1 cellular context compared by ENCODE assay signal in genomic region chr3:5186089-5186853, GRCh38.
TF ChIP-seq lines count a peak whose summit lies in the region.

No MANE protein-coding gene starts in this region.

TF ChIP-seq in HepG2, 621 proteins besides CTCF, POLR2A, EP300 and RAD21 (continued from another document):
- no peak for TF ChIP-seq ARID5B (CRISPR knock-in tag; IDR thresholded peaks at IDR 0.05)
- 0 out of 2 replicates have a peak, but pooled peaks have one; percentile 2 for TF ChIP-seq NAIF1 (CRISPR knock-in tag; IDR thresholded peaks at IDR 0.05; ENCODE audit: borderline replicate concordance)
- no peak for TF ChIP-seq HCFC1 (IDR thresholded peaks at IDR 0.05; ENCODE audit: low read depth, low read length)
- no peak for TF ChIP-seq CC2D1A (CRISPR knock-in tag; IDR thresholded peaks at IDR 0.05)
- no peak for TF ChIP-seq ZMYM4 (CRISPR knock-in tag; IDR thresholded peaks at IDR 0.05)
- TF ChIP-seq E2F1 (CRISPR knock-in tag; IDR thresholded peaks at IDR 0.05): 0 out of 2 replicates have a peak, but pooled peaks have one; percentile 8
- TF ChIP-seq JARID2 (CRISPR knock-in tag; IDR thresholded peaks at IDR 0.05; ENCODE audit: insufficient replicate concordance): no peak
- no peak for TF ChIP-seq ZNF138 (CRISPR knock-in tag; IDR thresholded peaks at IDR 0.05; ENCODE audit: low read depth)
- peak; percentile 27; the same call in 1 of the 2 replicates for TF ChIP-seq GMEB1 (CRISPR knock-in tag; IDR thresholded peaks at IDR 0.05; ENCODE audit: borderline replicate concordance)
